ENCODE assay signal across 8 cellular contexts in genomic region chr6:34243901-34244884, GRCh38. TPM values are rescaled to one million over a fixed set of nuclear protein-coding genes. Genes with fewer than 3 reads are reported as not detected.
DNase-seq lines count a peak whose midpoint lies in the region; ATAC-seq and TF ChIP-seq lines count a peak whose summit lies in the region.

No MANE protein-coding gene starts in this region.

- H3K27ac ChIP-seq in OCI-LY1 (ENCODE audit: low read depth, low read length, poor library complexity, severe bottlenecking) (peak overlapping the region; percentile 52), skeletal muscle tissue (ENCODE audit: low read depth, low read length) (peak overlapping the region; percentile 73)

- peak; percentile 37 for TF ChIP-seq CTCF in OCI-LY1 (IDR thresholded peaks at IDR 0.05; ENCODE audit: low read length)

- H3K9me2 ChIP-seq in OCI-LY1 (ENCODE audit: low read depth, low read length): no peaks in the 10 kb centered on the region

- no peak overlapping the region for H3K4me2 ChIP-seq in OCI-LY1 (ENCODE audit: low read length)

- peaks cover 13% of the 10 kb centered on the region; the same call in 1 of the 2 replicates for H3F3A ChIP-seq in OCI-LY1 (ENCODE audit: insufficient read depth, low read length)

- peaks cover 15% of the 10 kb centered on the region for H3K79me2 ChIP-seq in OCI-LY1 (ENCODE audit: insufficient read depth, low read length)

- H3K9me3 Mint-ChIP-seq in activated naive CD4-positive, alpha-beta T cell treated with anti-CD3 and anti-CD28 coated beads, Interleukin-2, amount 50 U/mL, for 72 hours: no peaks in the 10 kb centered on the region

- H3K9ac ChIP-seq in OCI-LY1 (ENCODE audit: low read length) (no peak overlapping the region), skeletal muscle tissue (ENCODE audit: low read depth in 1 of 3, low read length in 3 of 3) (peak overlapping the region; percentile 33 to 54 (median 38))

- intact Hi-C loops in Right ventricle myocardium superior (cut with DNase I): no loop called here

- H3K27me3 ChIP-seq in OCI-LY1 (ENCODE audit: insufficient read depth, low read length) (no peaks in the 10 kb centered on the region), skeletal muscle tissue (ENCODE audit: control insufficient read depth in 3 of 3, insufficient read depth in 3 of 3, low read length in 3 of 3) (no peaks in the 10 kb centered on the region)

- in situ Hi-C loops in G401 (cut with HindIII; ENCODE audit: low sequenced_read_pairs): no loop called here

- H4K20me1 ChIP-seq in OCI-LY1 (ENCODE audit: insufficient read depth, low read length): no peaks in the 10 kb centered on the region

- H3K36me3 ChIP-seq in OCI-LY1 (ENCODE audit: insufficient read depth, low read length) (peaks cover 57% of the 10 kb centered on the region), skeletal muscle tissue (ENCODE audit: control insufficient read depth in 3 of 3, insufficient read depth in 3 of 3, low read length in 3 of 3) (peaks cover 5 to 26% (median 15%) of the 10 kb centered on the region in 3 donors)

- H3K9me3 ChIP-seq in OCI-LY1 (ENCODE audit: low read length) (no peaks in the 10 kb centered on the region), skeletal muscle tissue (ENCODE audit: control insufficient read depth in 3 of 3, low read length in 3 of 3) (no peaks in the 10 kb centered on the region)

- peak; percentile 18 to 36 for ATAC-seq in activated naive CD4-positive, alpha-beta T cell treated with anti-CD3 and anti-CD28 coated beads, Interleukin-2, amount 50 U/mL, for 72 hours
- ATAC-seq in Right ventricle myocardium superior (ENCODE audit: poor library complexity): no peak

- H3K36me3 Mint-ChIP-seq in activated naive CD4-positive, alpha-beta T cell treated with anti-CD3 and anti-CD28 coated beads, Interleukin-2, amount 50 U/mL, for 72 hours: peaks cover 25 to 35% of the 10 kb centered on the region in 2 donors

- H2AFZ ChIP-seq in OCI-LY1 (ENCODE audit: low read length): no peak overlapping the region

- H3K4me1 ChIP-seq in OCI-LY1 (ENCODE audit: insufficient read depth, low read length, severe bottlenecking): peaks cover 27% of the 10 kb centered on the region
- peaks cover 9 to 36% (median 21%) of the 10 kb centered on the region in 3 donors for H3K4me1 ChIP-seq in skeletal muscle tissue (ENCODE audit: control insufficient read depth in 3 of 3, insufficient read depth in 3 of 3, low read length in 3 of 3)

- peak overlapping the region; percentile 87 to 89 for H3K27ac Mint-ChIP-seq in activated naive CD4-positive, alpha-beta T cell treated with anti-CD3 and anti-CD28 coated beads, Interleukin-2, amount 50 U/mL, for 72 hours

- DNase-seq in SHP77 (lab: John Stamatoyannopoulos, UW) (peak; percentile 3 to 26), SHP77 treated with DMSO at 0.1 percent for 48 hours (lab: John Stamatoyannopoulos, UW) (no peak), Right ventricle myocardium superior (peak; percentile 59), G401 (ENCODE audit: low spot score) (no peak)
- peak in 1 of 2 donors; percentile 77 for DNase-seq in activated naive CD4-positive, alpha-beta T cell treated with anti-CD3 and anti-CD28 coated beads, Interleukin-2, amount 50 U/mL, for 72 hours (ENCODE audit: low spot score in 2 of 2)
- no peak for DNase-seq in effector CD8-positive, alpha-beta T cell (lab: John Stamatoyannopoulos, UW)

- H3K4me3 ChIP-seq in OCI-LY1 (ENCODE audit: low read depth, low read length, poor library complexity, severe bottlenecking) (no peak overlapping the region), skeletal muscle tissue (ENCODE audit: low read length in 3 of 3) (no peak overlapping the region)

RNA-seq across cellular contexts. Expression of gene SMIM29, which starts 4.6 kb away (rescaled TPM):
- total RNA-seq in activated naive CD4-positive, alpha-beta T cell treated with anti-CD3 and anti-CD28 coated beads, Interleukin-2, amount 50 U/mL, for 72 hours: 10 to 100 TPM; 12.8 to 25.1 TPM
- 19.1 TPM for total RNA-seq in Right ventricle myocardium superior
- total RNA-seq in skeletal muscle tissue: 5.2 TPM
- total RNA-seq in G401 (2014; rRNA removed; shearing (Covaris generic)): 15.0 and 17.2 TPM in 2 replicates

RNA-seq across cellular contexts. Expression of gene HMGA1, which starts 7.5 kb away (rescaled TPM):
- total RNA-seq in activated naive CD4-positive, alpha-beta T cell treated with anti-CD3 and anti-CD28 coated beads, Interleukin-2, amount 50 U/mL, for 72 hours: 100 to 1,000 TPM; 524 to 600 TPM
- total RNA-seq in Right ventricle myocardium superior: 45.7 TPM
- 20.4 TPM for total RNA-seq in skeletal muscle tissue
- total RNA-seq in G401 (2014; rRNA removed; shearing (Covaris generic)): 321 and 360 TPM in 2 replicates

Comparison
In these comparisons a context has a peak if more than half of its experiments do, and no peak if none do; other contexts are left out.
1. DNase-seq: peak in SHP77 (2 of 2) and Right ventricle myocardium superior (single experiment); none in SHP77 treated with DMSO at 0.1 percent for 48 hours (single experiment), G401 (single experiment) and effector CD8-positive, alpha-beta T cell (single experiment).